In the genomic region with DNA sequence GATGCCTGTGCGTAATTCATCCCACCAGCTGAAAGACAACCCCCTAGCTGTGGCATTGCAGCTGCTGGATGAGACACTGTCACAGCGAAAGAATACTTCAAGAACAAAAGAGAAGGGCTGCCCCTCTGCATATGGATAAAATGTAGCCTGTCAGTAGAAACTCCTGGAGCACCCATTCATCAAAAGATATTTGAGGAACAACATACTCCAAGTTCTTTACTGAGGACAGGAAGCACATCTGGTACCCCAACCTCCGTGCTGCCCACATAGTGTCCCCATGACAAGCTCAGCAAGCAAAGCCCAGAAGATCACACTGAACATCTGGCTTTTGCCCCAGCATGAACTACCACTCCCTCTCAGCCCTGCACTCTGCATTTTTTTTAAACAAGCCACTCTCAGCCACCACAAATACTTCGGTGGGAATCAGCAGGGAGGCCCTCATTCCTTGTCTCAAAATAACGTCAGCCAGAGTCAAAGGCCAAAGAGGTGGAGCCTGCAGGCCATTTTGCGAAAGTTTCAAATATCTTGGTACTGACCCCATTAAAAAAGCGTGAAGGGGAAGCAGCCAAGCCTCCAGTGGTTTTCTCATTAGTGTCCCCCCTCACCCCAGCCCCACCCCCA, we compare ENCODE assay signal across 8 cellular contexts. TPM values are rescaled to one million over a fixed set of nuclear protein-coding genes. Genes with fewer than 3 reads are reported as not detected.
DNase-seq lines count a peak whose midpoint lies in the region; ATAC-seq and TF ChIP-seq lines count a peak whose summit lies in the region.

No MANE protein-coding gene starts in this region.

- H3K4me3 Mint-ChIP-seq in activated naive CD8-positive, alpha-beta T cell = peak overlapping the region; percentile 95

- H3K36me3 ChIP-seq in psoas muscle (ENCODE audit: insufficient read depth in 1 of 2, low read depth in 1 of 2) = no peaks in the 10 kb centered on the region

- H3K27me3 ChIP-seq in psoas muscle (ENCODE audit: insufficient read depth in 3 of 3, low read length in 2 of 3) = no peaks in the 10 kb centered on the region

- ATAC-seq in left cardiac atrium (peak; percentile 3 to 21), psoas muscle (peak in 1 of 4 donors; percentile 0), HG03175 (IDR thresholded peaks at IDR 0.05; ENCODE audit: unreplicated experiment) (no peak), HG02884 (IDR thresholded peaks at IDR 0.05; ENCODE audit: unreplicated experiment) (no peak)

- H3K9me3 Mint-ChIP-seq in activated naive CD8-positive, alpha-beta T cell (ENCODE audit: low read depth) = no peaks in the 10 kb centered on the region

- in situ Hi-C loops in Caki2 (cut with HindIII; ENCODE audit: low pct_unique_long_range_greater_than_20kb, low sequenced_read_pairs) = no loop called here
- in situ Hi-C loops in KBM-7 (cut with MboI; ENCODE audit: low pct_unique_long_range_greater_than_20kb, low sequenced_read_pairs) = loop anchor here (25.0 kb wide), 1 partner anchor 338 kb away; no protein-coding TSS in a partner anchor

- no peaks in the 10 kb centered on the region for H3K9me3 ChIP-seq in psoas muscle

- WGBS in psoas muscle, 3 donors = 6 to 19% (median 8%) methylated on average over 7 of the region's 7 CpGs

- peaks cover 5% of the 10 kb centered on the region for H3K36me3 Mint-ChIP-seq in activated naive CD8-positive, alpha-beta T cell

- peak overlapping the region; percentile 78 for H3K27ac Mint-ChIP-seq in activated naive CD8-positive, alpha-beta T cell

- no peaks in the 10 kb centered on the region for H3K27me3 Mint-ChIP-seq in activated naive CD8-positive, alpha-beta T cell

- peak; percentile 77 for DNase-seq in Caki2 (ENCODE audit: low read depth)
- peak; percentile 92 for DNase-seq in KBM-7
- peak; percentile 61 for DNase-seq in left cardiac atrium
- DNase-seq in psoas muscle = peak; percentile 47 to 64
- DNase-seq in central memory CD4-positive, alpha-beta T cell = no peak

- peaks cover 36% of the 10 kb centered on the region for H3K4me1 Mint-ChIP-seq in activated naive CD8-positive, alpha-beta T cell (ENCODE audit: low read depth)

- intact Hi-C loops in left cardiac atrium (cut with DNase I) (loop anchor here in 1 of 2 donors (5.0 kb wide), 1 partner anchor 343 kb away; no protein-coding TSS in a partner anchor), psoas muscle (cut with DNase I) (loop anchor here in 1 of 2 donors (10.0 kb wide), 1 partner anchor 395 kb away; no protein-coding TSS in a partner anchor)

- H3K27ac ChIP-seq in psoas muscle = peak overlapping the region; percentile 65

- TF ChIP-seq CTCF in psoas muscle (IDR thresholded peaks at IDR 0.05) = no peak

- peaks cover 28% of the 10 kb centered on the region for H3K4me1 ChIP-seq in psoas muscle

- H3K4me3 ChIP-seq in psoas muscle = peak overlapping the region; percentile 93

RNA-seq across cellular contexts. Expression of gene CREB3L2, which starts 1.7 kb away (rescaled TPM):
- total RNA-seq in Caki2 (2014; rRNA removed; shearing (Covaris generic); ENCODE audit: low replicate concordance) = 3.5 and 7.5 TPM in 2 replicates
- 10 to 100 TPM; 41.5 to 80.1 TPM for total RNA-seq in left cardiac atrium
- 10 to 100 TPM in 2 of 4 donors, 1 to 10 TPM in 2; 6.7 to 14.7 (median 10.9) TPM for total RNA-seq in psoas muscle
- 1 to 10 TPM; 2.2 to 3.6 (median 3.3) TPM for polyA plus RNA-seq in psoas muscle

Comparison
In these comparisons a context has a peak if more than half of its experiments do, and no peak if none do; other contexts are left out.
1. ATAC-seq: peak in left cardiac atrium (2 of 2); none in HG03175 (single experiment) and HG02884 (single experiment).